12 cellular contexts compared by ENCODE assay signal in the genomic region with DNA sequence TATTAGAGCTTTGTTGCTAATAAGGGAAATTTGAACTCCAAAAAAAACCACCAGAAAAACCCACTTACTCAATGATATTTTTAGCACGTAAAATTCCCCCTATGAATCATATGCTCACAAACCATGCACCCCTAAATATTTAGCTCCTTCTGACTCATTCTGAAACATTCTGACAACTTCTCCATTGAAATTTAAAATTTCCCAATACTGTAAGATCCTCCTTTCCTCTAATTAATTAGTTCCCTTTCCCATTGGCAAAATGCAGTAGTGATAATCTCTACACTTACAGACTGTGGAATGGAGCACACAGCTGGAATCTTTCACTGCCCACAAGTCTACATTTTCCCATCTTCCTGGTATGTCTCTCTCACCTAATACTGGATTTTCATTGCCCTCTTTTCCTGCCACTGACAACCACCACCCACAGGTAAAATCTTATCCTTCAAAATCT.
A peak's percentile ranks its signal among the peaks of the same experiment; 100 is the strongest.
DNase-seq lines count a peak whose midpoint lies in the region; ATAC-seq and TF ChIP-seq lines count a peak whose summit lies in the region.
"Had no signal": no experiment of that assay in that cellular context is flagged by ENCODE, and none has a peak within 500 bp of the region (broad histone marks: within the 10 kb centered on the region; RNA-seq: fewer than 3 reads in every experiment).

No MANE protein-coding gene starts in this region.

- H3K9me3 ChIP-seq in OCI-LY3 (ENCODE audit: insufficient read depth, low read length) (no peaks in the 10 kb centered on the region), PC-3 (ENCODE audit: low read length) (no peaks in the 10 kb centered on the region)

- H3F3A ChIP-seq in PC-3 (ENCODE audit: low read length, unreplicated experiment) = no peaks in the 10 kb centered on the region

- peaks cover 56% of the 10 kb centered on the region for H3K4me1 ChIP-seq in OCI-LY3 (ENCODE audit: low read length)
- H3K4me1 ChIP-seq in PC-3 (ENCODE audit: insufficient read depth, low read length) = peaks cover 4% of the 10 kb centered on the region; the same call in 1 of the 2 replicates

- H3K36me3 ChIP-seq in OCI-LY3 (replicated peaks; ENCODE audit: low read depth, low read length) (no peaks in the 10 kb centered on the region), PC-3 (ENCODE audit: low read depth, low read length) (no peaks in the 10 kb centered on the region)

- H2AFZ ChIP-seq in OCI-LY3 (ENCODE audit: low read depth, low read length) (no peak overlapping the region), PC-3 (ENCODE audit: low read length) (no peak overlapping the region)
- H2AFZ ChIP-seq: PC-9 had no signal

- H3K9ac ChIP-seq in OCI-LY3 (ENCODE audit: low read length) = no peak overlapping the region
- no peak overlapping the region for H3K9ac ChIP-seq in PC-3 (ENCODE audit: low read length)

- CTCF ChIA-PET in RWPE1 (lab: Yijun Ruan, JAX) = interaction anchor here (0.8 kb wide), 2 partner anchors 57 to 1993 kb away, joined by 3 read pairs; no protein-coding TSS in a partner anchor
- CTCF ChIA-PET in PC-3 (lab: Charles Lee) = no interaction called here

- DNase-seq in CD1c-positive myeloid dendritic cell (ENCODE audit: extremely low spot score) = peak; percentile 95
- no peak for DNase-seq in NCI-H748 treated with DMSO at 0.1 percent for 48 hours (lab: John Stamatoyannopoulos, UW)
- no peak for DNase-seq in RWPE1 (ENCODE audit: low spot score)
- no peak for DNase-seq in PC-3
- DNase-seq: activated CD4-positive, alpha-beta T cell treated with anti-CD3 and anti-CD28 coated beads for 48 hours; CD4-positive, alpha-beta T cell; Karpas-422; PC-9 had no signal

- intact Hi-C loops in PC-3 (cut with micrococcal nuclease) = loop anchor here (10.0 kb wide), 1 partner anchor 204 kb away; no protein-coding TSS in a partner anchor

- ATAC-seq in GM18870 (IDR thresholded peaks at IDR 0.05; ENCODE audit: unreplicated experiment) (peak; percentile 50), HG02884 (IDR thresholded peaks at IDR 0.05; ENCODE audit: unreplicated experiment) (peak; percentile 42), PC-3 (no peak), GM21515 (IDR thresholded peaks at IDR 0.05; ENCODE audit: unreplicated experiment) (no peak)

- H3K27me3 ChIP-seq in OCI-LY3 (ENCODE audit: low read depth, low read length) (no peaks in the 10 kb centered on the region), PC-3 (ENCODE audit: low read length) (no peaks in the 10 kb centered on the region)

- no peaks in the 10 kb centered on the region for H3K9me2 ChIP-seq in PC-3 (replicated peaks; ENCODE audit: low read length)

- peak overlapping the region; percentile 56; the same call in 1 of the 2 replicates for H3K27ac ChIP-seq in OCI-LY3 (ENCODE audit: low read length)
- H3K27ac ChIP-seq in RWPE1 = no peak overlapping the region
- no peak overlapping the region for H3K27ac ChIP-seq in PC-3 (ENCODE audit: low read length)
- H3K27ac ChIP-seq: PC-9 had no signal

- TF ChIP-seq CTCF in OCI-LY3 (IDR thresholded peaks at IDR 0.05; ENCODE audit: low read depth, low read length) (no peak), RWPE1 (conservative IDR thresholded peaks at IDR 0.05; ENCODE audit: low read depth) (no peak), PC-3 (conservative IDR thresholded peaks at IDR 0.05; ENCODE audit: low read depth, low read length) (no peak)

- H3K79me2 ChIP-seq in OCI-LY3 (ENCODE audit: low read length) (no peaks in the 10 kb centered on the region), PC-3 (ENCODE audit: low read length) (no peaks in the 10 kb centered on the region)

- H3K4me3 ChIP-seq in OCI-LY3 (ENCODE audit: low read length) (no peak overlapping the region), PC-3 (ENCODE audit: low read length) (no peak overlapping the region)
- H3K4me3 ChIP-seq: PC-9 had no signal

- BruUV-seq in PC-3 (replicated peaks; lab: Mats Ljungman, UMichigan) = no TSS peak

- POLR2A ChIA-PET in RWPE1 (lab: Yijun Ruan, JAX; ENCODE audit: low non-redundant PET) = no interaction called here
- POLR2A ChIA-PET in PC-3 (lab: Charles Lee; ENCODE audit: unreplicated experiment) = no interaction called here

- H4K20me1 ChIP-seq in OCI-LY3 (ENCODE audit: insufficient read depth, low read length) (no peaks in the 10 kb centered on the region), PC-3 (ENCODE audit: low read length) (no peaks in the 10 kb centered on the region)

- H3K4me2 ChIP-seq in OCI-LY3 (ENCODE audit: low read length) (peak overlapping the region; percentile 59), PC-3 (ENCODE audit: low read length) (no peak overlapping the region)
- H3K4me2 ChIP-seq: PC-9 had no signal

Comparison
In these comparisons a context has a peak if more than half of its experiments do, and no peak if none do; other contexts are left out.
1. ATAC-seq: peak in GM18870 (single experiment) and HG02884 (single experiment); none in PC-3 (single experiment) and GM21515 (single experiment).